ENCODE assay signal across 8 cellular contexts in genomic region chr14:51239813-51240803, GRCh38. TPM values are rescaled to one million over a fixed set of nuclear protein-coding genes. Genes with fewer than 3 reads are reported as not detected.
DNase-seq lines count a peak whose midpoint lies in the region; ATAC-seq and TF ChIP-seq lines count a peak whose summit lies in the region.

TSS of gene TMX1 (plus strand) at chr14:51240247. CDS start at chr14:51240293, 46 bp downstream.

- H3K9me3 Mint-ChIP-seq in CD4-positive, CD25-positive, alpha-beta regulatory T cell: peaks cover 0 to 1% (median 0%) of the 10 kb centered on the region in 7 donors

- peak within 1 kb of the TSS; percentile 85 for H3K27ac ChIP-seq in CD4-positive, CD25-positive, alpha-beta regulatory T cell (ENCODE audit: insufficient read depth, low read length, poor library complexity, severe bottlenecking)
- peak within 1 kb of the TSS; percentile 71 to 89 for H3K27ac ChIP-seq in left lung

- H3K27me3 Mint-ChIP-seq in CD4-positive, CD25-positive, alpha-beta regulatory T cell: no peaks in the 10 kb centered on the region

- H3K27me3 ChIP-seq in CD4-positive, CD25-positive, alpha-beta regulatory T cell (ENCODE audit: control insufficient read depth, insufficient read depth, low read length): no peaks in the 10 kb centered on the region
- no peaks in the 10 kb centered on the region for H3K27me3 ChIP-seq in left lung

- peak; percentile 82 to 94 (median 82) for DNase-seq in CD4-positive, CD25-positive, alpha-beta regulatory T cell
- peak; percentile 98 for DNase-seq in NCI-H748 treated with DMSO at 0.1 percent for 48 hours (lab: John Stamatoyannopoulos, UW)
- peak; percentile 70 to 93 for DNase-seq in activated CD4-positive, alpha-beta T cell treated with anti-CD3 and anti-CD28 coated beads, Interleukin-2, amount 50 U/mL, for 24 hours (ENCODE audit: low read depth in 1 of 2, low spot score in 1 of 2)
- peak; percentile 98 for DNase-seq in dermis microvascular lymphatic vessel endothelial cell (ENCODE audit: low read depth in 2 of 2)
- peak; percentile 97 for DNase-seq in left lung
- DNase-seq in stimulated activated CD4-positive, alpha-beta T cell treated with anti-CD3 and anti-CD28 coated beads, Interleukin-2, amount 100 ng/mL, for 48 hours: peak; percentile 81 to 87

- intact Hi-C loops in left lung (cut with DNase I): no loop called here

- H3K4me3 ChIP-seq in CD4-positive, CD25-positive, alpha-beta regulatory T cell (ENCODE audit: low read depth, low read length): peak within 1 kb of the TSS; percentile 96
- peak within 1 kb of the TSS; percentile 93 to 95 for H3K4me3 ChIP-seq in left lung

- peaks cover 6 to 30% (median 21%) of the 10 kb centered on the region in 4 donors for H3K4me1 Mint-ChIP-seq in CD4-positive, CD25-positive, alpha-beta regulatory T cell

- peaks cover 44% of the 10 kb centered on the region for H3K4me1 ChIP-seq in CD4-positive, CD25-positive, alpha-beta regulatory T cell (ENCODE audit: control insufficient read depth, insufficient read depth, low read length, poor library complexity, severe bottlenecking)
- peaks cover 20 to 37% of the 10 kb centered on the region in 2 donors for H3K4me1 ChIP-seq in left lung

- peak; percentile 88 to 91 for ATAC-seq in CD4-positive, CD25-positive, alpha-beta regulatory T cell (ENCODE audit: low read depth in 2 of 2)
- ATAC-seq in GM19397 (IDR thresholded peaks at IDR 0.05; ENCODE audit: unreplicated experiment): peak; percentile 94
- peak; percentile 75 for ATAC-seq in HG03565 (IDR thresholded peaks at IDR 0.05; ENCODE audit: unreplicated experiment)
- ATAC-seq in left lung: peak; percentile 98

- peaks cover 3% of the 10 kb centered on the region for H3K36me3 ChIP-seq in CD4-positive, CD25-positive, alpha-beta regulatory T cell (ENCODE audit: control insufficient read depth, insufficient read depth, low read length)
- H3K36me3 ChIP-seq in left lung: no peaks in the 10 kb centered on the region

- H3K4me3 Mint-ChIP-seq in CD4-positive, CD25-positive, alpha-beta regulatory T cell: peak within 1 kb of the TSS in 1 of 4 donors; percentile 75

- no peaks in the 10 kb centered on the region for H3K9me3 ChIP-seq in CD4-positive, CD25-positive, alpha-beta regulatory T cell (ENCODE audit: control insufficient read depth in 2 of 2, low read length in 2 of 2)
- no peaks in the 10 kb centered on the region for H3K9me3 ChIP-seq in left lung

- H3K27ac Mint-ChIP-seq in CD4-positive, CD25-positive, alpha-beta regulatory T cell: peak within 1 kb of the TSS in 1 of 3 donors; percentile 20

- peaks cover 1% of the 10 kb centered on the region for H3K36me3 Mint-ChIP-seq in CD4-positive, CD25-positive, alpha-beta regulatory T cell

- TF ChIP-seq CTCF in left lung (IDR thresholded peaks at IDR 0.05): no peak

RNA-seq across cellular contexts. Expression of gene TMX1, which starts in this region (rescaled TPM):
- total RNA-seq in CD4-positive, CD25-positive, alpha-beta regulatory T cell: 19.5 TPM
- polyA plus RNA-seq in CD4-positive, CD25-positive, alpha-beta regulatory T cell: 10 to 100 TPM; 39.5 to 40.6 (median 40.2) TPM
- total RNA-seq in dermis microvascular lymphatic vessel endothelial cell (32.4 and 43.3 TPM in 2 replicates), left lung (10 to 100 TPM; 32.7 to 49.2 TPM)

Comparison
In these comparisons a context has a peak if more than half of its experiments do, and no peak if none do; other contexts are left out.
1. Peak in every context shown above with its lines: DNase-seq, ATAC-seq, H3K4me3 ChIP-seq and H3K27ac ChIP-seq.